ENCODE assay signal across 24 cellular contexts in genomic region chr18:52408800-52409302, GRCh38.
"Had no signal": no experiment of that assay in that cellular context is flagged by ENCODE, and none has a peak within 500 bp of the region (broad histone marks: within the 10 kb centered on the region; RNA-seq: fewer than 3 reads in every experiment).

No MANE protein-coding gene starts in this region.

- H3K27ac Mint-ChIP-seq: activated CD4-positive, alpha-beta memory T cell treated with anti-CD3 and anti-CD28 coated beads, Interleukin-2, amount 10 ng/mL, durations not matched to agents 7 days and 5 days; activated CD4-positive, alpha-beta T cell treated with anti-CD3 and anti-CD28 coated beads, Interleukin-2, amount 10 ng/mL, durations not matched to agents 7 days and 5 days; activated T-helper 17 cell treated with anti-CD3 and anti-CD28 coated beads, Interleukin-2, amount 50 U/mL, for 72 hours; effector memory CD8-positive, alpha-beta T cell; natural killer cell treated with Interleukin-12 subunit alpha and Interleukin-12 subunit beta and Interleukin-15 and Interleukin-18, amount 100 ng/mL, for 72 hours; type B pancreatic cell had no signal

- H3K27ac ChIP-seq: left ventricle myocardium inferior, right lobe of liver, skin epidermis, uterus had no signal

- H3K4me1 ChIP-seq: left ventricle myocardium inferior, right lobe of liver, uterus had no signal

- H3K36me3 Mint-ChIP-seq: natural killer cell treated with Interleukin-12 subunit alpha and Interleukin-12 subunit beta and Interleukin-15 and Interleukin-18, amount 100 ng/mL, for 72 hours; type B pancreatic cell had no signal

- H3K27me3 ChIP-seq: right lobe of liver, uterus had no signal

- H3K36me3 ChIP-seq: left ventricle myocardium inferior, right lobe of liver, uterus had no signal

- H3K9me3 Mint-ChIP-seq: activated CD4-positive, alpha-beta memory T cell treated with anti-CD3 and anti-CD28 coated beads, Interleukin-2, amount 10 ng/mL, durations not matched to agents 7 days and 5 days; activated CD4-positive, alpha-beta T cell treated with anti-CD3 and anti-CD28 coated beads, Interleukin-2, amount 10 ng/mL, durations not matched to agents 7 days and 5 days; natural killer cell treated with Interleukin-12 subunit alpha and Interleukin-12 subunit beta and Interleukin-15 and Interleukin-18, amount 100 ng/mL, for 72 hours; type B pancreatic cell had no signal

- H3K27me3 Mint-ChIP-seq: activated CD4-positive, alpha-beta memory T cell treated with anti-CD3 and anti-CD28 coated beads, Interleukin-2, amount 10 ng/mL, durations not matched to agents 7 days and 5 days; activated CD4-positive, alpha-beta T cell treated with anti-CD3 and anti-CD28 coated beads, Interleukin-2, amount 10 ng/mL, durations not matched to agents 7 days and 5 days; activated T-helper 17 cell treated with anti-CD3 and anti-CD28 coated beads, Interleukin-2, amount 50 U/mL, for 72 hours; effector memory CD8-positive, alpha-beta T cell; natural killer cell treated with Interleukin-12 subunit alpha and Interleukin-12 subunit beta and Interleukin-15 and Interleukin-18, amount 100 ng/mL, for 72 hours; type B pancreatic cell had no signal

- DNase-seq: activated CD4-positive, alpha-beta memory T cell treated with anti-CD3 and anti-CD28 coated beads, Interleukin-2, amount 10 ng/mL, durations not matched to agents 7 days and 5 days; activated CD4-positive, alpha-beta T cell treated with anti-CD3 and anti-CD28 coated beads, Interleukin-2, amount 10 ng/mL, durations not matched to agents 7 days and 5 days; activated CD4-positive, CD25-positive, alpha-beta regulatory T cell treated with anti-CD3 and anti-CD28 coated beads, Interleukin-2, amount 50 U/mL, for 72 hours; activated gamma-delta T cell treated with Interleukin-2 at 50 U/mL for 16 hours; activated naive CD4-positive, alpha-beta T cell treated with anti-CD3 and anti-CD28 coated beads, Interleukin-2, amount 50 U/mL, for 16 hours; activated T-cell treated with anti-CD3 and anti-CD28 coated beads, Interleukin-2, amount 50 U/mL, for 4 hours; amniotic stem cell; caudate nucleus; cortex of kidney; effector memory CD8-positive, alpha-beta T cell; erythroblast; left ventricle myocardium inferior; mucosa of descending colon; right lobe of liver; stimulated activated CD4-positive, alpha-beta T cell treated with anti-CD3 and anti-CD28 coated beads, Interleukin-12 subunit alpha, Interleukin-12 subunit beta, amount 100 ng/mL, for 4 hours; stimulated activated CD4-positive, alpha-beta T cell treated with anti-CD3 and anti-CD28 coated beads, Interleukin-4, amount 100 ng/mL, for 1 hour; stimulated activated naive CD8-positive, alpha-beta T cell treated with anti-CD3 and anti-CD28 coated beads, Interleukin-15, Interleukin-2, amounts not matched to agents 100 U/mL and 50 U/mL, for 24 hours; T-helper 2 cell; uterus had no signal

- ATAC-seq: activated T-cell treated with anti-CD3 and anti-CD28 coated beads, Interleukin-2, amount 50 U/mL, for 4 hours; activated T-helper 17 cell treated with anti-CD3 and anti-CD28 coated beads, Interleukin-2, amount 50 U/mL, for 72 hours; effector memory CD8-positive, alpha-beta T cell; mucosa of descending colon; natural killer cell treated with Interleukin-12 subunit alpha and Interleukin-12 subunit beta and Interleukin-15 and Interleukin-18, amount 100 ng/mL, for 72 hours; right lobe of liver; stimulated activated naive CD8-positive, alpha-beta T cell treated with anti-CD3 and anti-CD28 coated beads, Interleukin-15, Interleukin-2, amounts not matched to agents 100 U/mL and 50 U/mL, for 24 hours had no signal

- H3K4me3 Mint-ChIP-seq: activated CD4-positive, alpha-beta memory T cell treated with anti-CD3 and anti-CD28 coated beads, Interleukin-2, amount 10 ng/mL, durations not matched to agents 7 days and 5 days; activated CD4-positive, alpha-beta T cell treated with anti-CD3 and anti-CD28 coated beads, Interleukin-2, amount 10 ng/mL, durations not matched to agents 7 days and 5 days; activated T-cell treated with anti-CD3 and anti-CD28 coated beads, Interleukin-2, amount 50 U/mL, for 4 hours; activated T-helper 17 cell treated with anti-CD3 and anti-CD28 coated beads, Interleukin-2, amount 50 U/mL, for 72 hours; effector memory CD8-positive, alpha-beta T cell; natural killer cell treated with Interleukin-12 subunit alpha and Interleukin-12 subunit beta and Interleukin-15 and Interleukin-18, amount 100 ng/mL, for 72 hours; type B pancreatic cell had no signal

- H3K4me3 ChIP-seq: left ventricle myocardium inferior, lung, mucosa of descending colon, right lobe of liver, skin epidermis, uterus had no signal

- H3K9me3 ChIP-seq: left ventricle myocardium inferior, mucosa of descending colon, right lobe of liver, uterus had no signal

- H3K4me1 Mint-ChIP-seq: activated CD4-positive, alpha-beta memory T cell treated with anti-CD3 and anti-CD28 coated beads, Interleukin-2, amount 10 ng/mL, durations not matched to agents 7 days and 5 days; activated CD4-positive, alpha-beta T cell treated with anti-CD3 and anti-CD28 coated beads, Interleukin-2, amount 10 ng/mL, durations not matched to agents 7 days and 5 days; activated T-helper 17 cell treated with anti-CD3 and anti-CD28 coated beads, Interleukin-2, amount 50 U/mL, for 72 hours had no signal
